Comparison of ENCODE assay signal across 1 cellular context in the genomic region with DNA sequence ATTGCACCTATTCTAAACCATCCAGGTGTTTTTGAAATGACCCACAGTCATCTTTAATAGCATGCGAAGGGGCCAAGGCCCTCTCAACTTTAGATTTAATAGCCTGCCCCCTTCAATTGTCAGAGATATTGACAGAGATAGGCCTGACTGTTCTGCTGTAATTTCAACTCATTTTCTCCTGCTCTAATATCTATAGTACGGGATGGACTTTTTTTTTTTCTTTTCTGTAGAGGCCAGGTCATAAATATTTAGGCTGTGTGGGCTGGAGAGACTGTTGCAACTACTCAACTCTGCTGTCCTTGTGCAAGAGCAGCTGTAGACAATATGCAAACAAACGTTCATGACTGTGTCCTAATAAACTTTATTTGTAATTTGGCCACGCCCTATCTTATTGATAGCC.
TF ChIP-seq lines count a peak whose summit lies in the region.

No MANE protein-coding gene starts in this region.

TF ChIP-seq in GM23338, 12 proteins besides CTCF, POLR2A, EP300 and RAD21:
- no peak for TF ChIP-seq EZH2 (IDR thresholded peaks at IDR 0.05; ENCODE audit: low read depth, unreplicated experiment)
- no peak for TF ChIP-seq CREB1 (CRISPR knock-in tag; IDR thresholded peaks at IDR 0.05; ENCODE audit: low read depth)
- TF ChIP-seq, protein P1, sequence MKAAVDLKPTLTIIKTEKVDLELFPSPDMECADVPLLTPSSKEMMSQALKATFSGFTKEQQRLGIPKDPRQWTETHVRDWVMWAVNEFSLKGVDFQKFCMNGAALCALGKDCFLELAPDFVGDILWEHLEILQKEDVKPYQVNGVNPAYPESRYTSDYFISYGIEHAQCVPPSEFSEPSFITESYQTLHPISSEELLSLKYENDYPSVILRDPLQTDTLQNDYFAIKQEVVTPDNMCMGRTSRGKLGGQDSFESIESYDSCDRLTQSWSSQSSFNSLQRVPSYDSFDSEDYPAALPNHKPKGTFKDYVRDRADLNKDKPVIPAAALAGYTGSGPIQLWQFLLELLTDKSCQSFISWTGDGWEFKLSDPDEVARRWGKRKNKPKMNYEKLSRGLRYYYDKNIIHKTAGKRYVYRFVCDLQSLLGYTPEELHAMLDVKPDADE (IDR thresholded peaks at IDR 0.05), result no peak
- TF ChIP-seq ZNF114 (CRISPR knock-in tag; IDR thresholded peaks at IDR 0.05), result no peak
- TF ChIP-seq EZH2phosphoT487 (IDR thresholded peaks at IDR 0.05; ENCODE audit: unreplicated experiment), result no peak
- TF ChIP-seq, protein P2, sequence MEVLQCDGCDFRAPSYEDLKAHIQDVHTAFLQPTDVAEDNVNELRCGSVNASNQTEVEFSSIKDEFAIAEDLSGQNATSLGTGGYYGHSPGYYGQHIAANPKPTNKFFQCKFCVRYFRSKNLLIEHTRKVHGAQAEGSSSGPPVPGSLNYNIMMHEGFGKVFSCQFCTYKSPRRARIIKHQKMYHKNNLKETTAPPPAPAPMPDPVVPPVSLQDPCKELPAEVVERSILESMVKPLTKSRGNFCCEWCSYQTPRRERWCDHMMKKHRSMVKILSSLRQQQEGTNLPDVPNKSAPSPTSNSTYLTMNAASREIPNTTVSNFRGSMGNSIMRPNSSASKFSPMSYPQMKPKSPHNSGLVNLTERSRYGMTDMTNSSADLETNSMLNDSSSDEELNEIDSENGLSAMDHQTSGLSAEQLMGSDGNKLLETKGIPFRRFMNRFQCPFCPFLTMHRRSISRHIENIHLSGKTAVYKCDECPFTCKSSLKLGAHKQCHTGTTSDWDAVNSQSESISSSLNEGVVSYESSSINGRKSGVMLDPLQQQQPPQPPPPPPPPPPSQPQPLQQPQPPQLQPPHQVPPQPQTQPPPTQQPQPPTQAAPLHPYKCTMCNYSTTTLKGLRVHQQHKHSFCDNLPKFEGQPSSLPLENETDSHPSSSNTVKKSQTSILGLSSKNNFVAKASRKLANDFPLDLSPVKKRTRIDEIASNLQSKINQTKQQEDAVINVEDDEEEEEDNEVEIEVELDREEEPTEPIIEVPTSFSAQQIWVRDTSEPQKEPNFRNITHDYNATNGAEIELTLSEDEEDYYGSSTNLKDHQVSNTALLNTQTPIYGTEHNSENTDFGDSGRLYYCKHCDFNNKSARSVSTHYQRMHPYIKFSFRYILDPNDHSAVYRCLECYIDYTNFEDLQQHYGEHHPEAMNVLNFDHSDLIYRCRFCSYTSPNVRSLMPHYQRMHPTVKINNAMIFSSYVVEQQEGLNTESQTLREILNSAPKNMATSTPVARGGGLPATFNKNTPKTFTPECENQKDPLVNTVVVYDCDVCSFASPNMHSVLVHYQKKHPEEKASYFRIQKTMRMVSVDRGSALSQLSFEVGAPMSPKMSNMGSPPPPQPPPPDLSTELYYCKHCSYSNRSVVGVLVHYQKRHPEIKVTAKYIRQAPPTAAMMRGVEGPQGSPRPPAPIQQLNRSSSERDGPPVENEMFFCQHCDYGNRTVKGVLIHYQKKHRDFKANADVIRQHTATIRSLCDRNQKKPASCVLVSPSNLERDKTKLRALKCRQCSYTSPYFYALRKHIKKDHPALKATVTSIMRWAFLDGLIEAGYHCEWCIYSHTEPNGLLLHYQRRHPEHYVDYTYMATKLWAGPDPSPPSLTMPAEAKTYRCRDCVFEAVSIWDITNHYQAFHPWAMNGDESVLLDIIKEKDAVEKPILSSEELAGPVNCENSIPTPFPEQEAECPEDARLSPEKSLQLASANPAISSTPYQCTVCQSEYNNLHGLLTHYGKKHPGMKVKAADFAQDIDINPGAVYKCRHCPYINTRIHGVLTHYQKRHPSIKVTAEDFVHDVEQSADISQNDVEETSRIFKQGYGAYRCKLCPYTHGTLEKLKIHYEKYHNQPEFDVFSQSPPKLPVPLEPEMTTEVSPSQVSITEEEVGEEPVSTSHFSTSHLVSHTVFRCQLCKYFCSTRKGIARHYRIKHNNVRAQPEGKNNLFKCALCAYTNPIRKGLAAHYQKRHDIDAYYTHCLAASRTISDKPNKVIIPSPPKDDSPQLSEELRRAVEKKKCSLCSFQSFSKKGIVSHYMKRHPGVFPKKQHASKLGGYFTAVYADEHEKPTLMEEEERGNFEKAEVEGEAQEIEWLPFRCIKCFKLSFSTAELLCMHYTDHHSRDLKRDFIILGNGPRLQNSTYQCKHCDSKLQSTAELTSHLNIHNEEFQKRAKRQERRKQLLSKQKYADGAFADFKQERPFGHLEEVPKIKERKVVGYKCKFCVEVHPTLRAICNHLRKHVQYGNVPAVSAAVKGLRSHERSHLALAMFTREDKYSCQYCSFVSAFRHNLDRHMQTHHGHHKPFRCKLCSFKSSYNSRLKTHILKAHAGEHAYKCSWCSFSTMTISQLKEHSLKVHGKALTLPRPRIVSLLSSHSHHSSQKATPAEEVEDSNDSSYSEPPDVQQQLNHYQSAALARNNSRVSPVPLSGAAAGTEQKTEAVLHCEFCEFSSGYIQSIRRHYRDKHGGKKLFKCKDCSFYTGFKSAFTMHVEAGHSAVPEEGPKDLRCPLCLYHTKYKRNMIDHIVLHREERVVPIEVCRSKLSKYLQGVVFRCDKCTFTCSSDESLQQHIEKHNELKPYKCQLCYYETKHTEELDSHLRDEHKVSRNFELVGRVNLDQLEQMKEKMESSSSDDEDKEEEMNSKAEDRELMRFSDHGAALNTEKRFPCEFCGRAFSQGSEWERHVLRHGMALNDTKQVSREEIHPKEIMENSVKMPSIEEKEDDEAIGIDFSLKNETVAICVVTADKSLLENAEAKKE (CRISPR knock-in tag; IDR thresholded peaks at IDR 0.05), result no peak
- TF ChIP-seq NANOG (IDR thresholded peaks at IDR 0.05; ENCODE audit: borderline replicate concordance), result no peak
- TF ChIP-seq, protein P3, sequence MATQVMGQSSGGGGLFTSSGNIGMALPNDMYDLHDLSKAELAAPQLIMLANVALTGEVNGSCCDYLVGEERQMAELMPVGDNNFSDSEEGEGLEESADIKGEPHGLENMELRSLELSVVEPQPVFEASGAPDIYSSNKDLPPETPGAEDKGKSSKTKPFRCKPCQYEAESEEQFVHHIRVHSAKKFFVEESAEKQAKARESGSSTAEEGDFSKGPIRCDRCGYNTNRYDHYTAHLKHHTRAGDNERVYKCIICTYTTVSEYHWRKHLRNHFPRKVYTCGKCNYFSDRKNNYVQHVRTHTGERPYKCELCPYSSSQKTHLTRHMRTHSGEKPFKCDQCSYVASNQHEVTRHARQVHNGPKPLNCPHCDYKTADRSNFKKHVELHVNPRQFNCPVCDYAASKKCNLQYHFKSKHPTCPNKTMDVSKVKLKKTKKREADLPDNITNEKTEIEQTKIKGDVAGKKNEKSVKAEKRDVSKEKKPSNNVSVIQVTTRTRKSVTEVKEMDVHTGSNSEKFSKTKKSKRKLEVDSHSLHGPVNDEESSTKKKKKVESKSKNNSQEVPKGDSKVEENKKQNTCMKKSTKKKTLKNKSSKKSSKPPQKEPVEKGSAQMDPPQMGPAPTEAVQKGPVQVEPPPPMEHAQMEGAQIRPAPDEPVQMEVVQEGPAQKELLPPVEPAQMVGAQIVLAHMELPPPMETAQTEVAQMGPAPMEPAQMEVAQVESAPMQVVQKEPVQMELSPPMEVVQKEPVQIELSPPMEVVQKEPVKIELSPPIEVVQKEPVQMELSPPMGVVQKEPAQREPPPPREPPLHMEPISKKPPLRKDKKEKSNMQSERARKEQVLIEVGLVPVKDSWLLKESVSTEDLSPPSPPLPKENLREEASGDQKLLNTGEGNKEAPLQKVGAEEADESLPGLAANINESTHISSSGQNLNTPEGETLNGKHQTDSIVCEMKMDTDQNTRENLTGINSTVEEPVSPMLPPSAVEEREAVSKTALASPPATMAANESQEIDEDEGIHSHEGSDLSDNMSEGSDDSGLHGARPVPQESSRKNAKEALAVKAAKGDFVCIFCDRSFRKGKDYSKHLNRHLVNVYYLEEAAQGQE (IDR thresholded peaks at IDR 0.05; ENCODE audit: unreplicated experiment), result no peak
- no peak for TF ChIP-seq POLR2AphosphoS5 (IDR thresholded peaks at IDR 0.05; ENCODE audit: low read depth)
- TF ChIP-seq ZNF331 (CRISPR knock-in tag; IDR thresholded peaks at IDR 0.05; ENCODE audit: low read depth), result no peak
- TF ChIP-seq STAT1 (IDR thresholded peaks at IDR 0.05; ENCODE audit: unreplicated experiment), result no peak
